17 cellular contexts compared by ENCODE assay signal in genomic region chr7:102897211-102897621, GRCh38. TPM values are rescaled to one million over a fixed set of nuclear protein-coding genes. Genes with fewer than 3 reads are reported as not detected.
DNase-seq lines count a peak whose midpoint lies in the region; ATAC-seq, FAIRE-seq and TF ChIP-seq lines count a peak whose summit lies in the region.
"Had no signal": no experiment of that assay in that cellular context is flagged by ENCODE, and none has a peak within 500 bp of the region (broad histone marks: within the 10 kb centered on the region; RNA-seq: fewer than 3 reads in every experiment).

No MANE protein-coding gene starts in this region.

- H3K4me3 ChIP-seq in thoracic aorta: no peak overlapping the region
- H3K4me3 ChIP-seq: BLaER1, GM23338 had no signal

- H3K9me3 ChIP-seq in thoracic aorta: no peaks in the 10 kb centered on the region
- H3K9me3 ChIP-seq: BLaER1 had no signal

- FAIRE-seq in endometrium (lab: Jason Lieb, UNC): peak; percentile 93

- no peaks in the 10 kb centered on the region for H3K36me3 ChIP-seq in thoracic aorta
- H3K36me3 ChIP-seq: BLaER1 had no signal

- H3K27me3 ChIP-seq in thoracic aorta (replicated peaks; ENCODE audit: insufficient read depth): no peaks in the 10 kb centered on the region
- H3K27me3 ChIP-seq: BLaER1 had no signal

- H3K4me1 ChIP-seq in thoracic aorta (ENCODE audit: control insufficient read depth in 1 of 2, low read depth in 2 of 2): peaks cover 45 to 68% of the 10 kb centered on the region in 2 donors

- H3K27ac ChIP-seq in thoracic aorta: peak overlapping the region; percentile 50 to 76
- H3K27ac ChIP-seq: 22Rv1, BLaER1 had no signal

- ATAC-seq in SK-N-SH treated with all-trans-retinoic acid at 6 μM for 48 hours: peak; percentile 19
- no peak for ATAC-seq in thoracic aorta (ENCODE audit: insufficient number of reproducible peaks, low FRiP score, low read depth)
- ATAC-seq: GM23338, Panc1, Right ventricle myocardium inferior had no signal

- DNase-seq in NCI-H1092 treated with DMSO at 0.1 percent for 48 hours (lab: John Stamatoyannopoulos, UW) (peak; percentile 80), NCI-H1092 (lab: John Stamatoyannopoulos, UW) (no peak), thoracic aorta (ENCODE audit: low spot score) (no peak), T-helper 9 cell (no peak)
- DNase-seq in activated CD4-positive, alpha-beta T cell treated with anti-CD3 and anti-CD28 coated beads for 48 hours: no peak
- no peak for DNase-seq in effector CD4-positive, alpha-beta T cell
- DNase-seq: CD8-positive, alpha-beta memory T cell; GF-D8; NCI-H187; NCI-H69 had no signal

- no peak for TF ChIP-seq CTCF in thoracic aorta (IDR thresholded peaks at IDR 0.05)

TF ChIP-seq in SK-N-SH treated with all-trans-retinoic acid at 6 μM for 48 hours, 23 proteins besides CTCF, POLR2A, EP300 and RAD21:
- TF ChIP-seq BACH2 (CRISPR knock-in tag; IDR thresholded peaks at IDR 0.05; ENCODE audit: borderline replicate concordance): no peak
- TF ChIP-seq ZNF565 (CRISPR knock-in tag; conservative IDR thresholded peaks at IDR 0.05; ENCODE audit: low read depth): no peak
- TF ChIP-seq CSDC2 (CRISPR knock-in tag; IDR thresholded peaks at IDR 0.05): no peak; the same call in 1 of the 2 replicates
- TF ChIP-seq PPARA (CRISPR knock-in tag; IDR thresholded peaks at IDR 0.05; ENCODE audit: borderline replicate concordance): no peak
- no peak for TF ChIP-seq ESRRG (CRISPR knock-in tag; IDR thresholded peaks at IDR 0.05)
- TF ChIP-seq CSRNP3 (CRISPR knock-in tag; IDR thresholded peaks at IDR 0.05): peak; percentile 44; the same call in 1 of the 2 replicates
- TF ChIP-seq TOX (CRISPR knock-in tag; IDR thresholded peaks at IDR 0.05; ENCODE audit: borderline replicate concordance): no peak
- TF ChIP-seq ZNF8 (CRISPR knock-in tag; IDR thresholded peaks at IDR 0.05): no peak
- TF ChIP-seq SNAI2 (CRISPR knock-in tag; IDR thresholded peaks at IDR 0.05): 0 out of 2 replicates have a peak, but pooled peaks have one; percentile 36
- TF ChIP-seq OSR1 (CRISPR knock-in tag; IDR thresholded peaks at IDR 0.05): no peak
- peak; percentile 84 for TF ChIP-seq TSHZ2 (CRISPR knock-in tag; IDR thresholded peaks at IDR 0.05)
- TF ChIP-seq ISL1 (CRISPR knock-in tag; IDR thresholded peaks at IDR 0.05): peak; percentile 77
- TF ChIP-seq ZC3H10 (CRISPR knock-in tag; IDR thresholded peaks at IDR 0.05): no peak
- no peak for TF ChIP-seq ZFP30 (CRISPR knock-in tag; IDR thresholded peaks at IDR 0.05)
- TF ChIP-seq GLIS3 (CRISPR knock-in tag; IDR thresholded peaks at IDR 0.05): no peak
- no peak; the same call in 1 of the 2 replicates for TF ChIP-seq ZFP3 (CRISPR knock-in tag; IDR thresholded peaks at IDR 0.05)
- TF ChIP-seq PATZ1 (CRISPR knock-in tag; IDR thresholded peaks at IDR 0.05; ENCODE audit: borderline replicate concordance): no peak
- peak; percentile 79 for TF ChIP-seq TCF4 (CRISPR knock-in tag; IDR thresholded peaks at IDR 0.05; ENCODE audit: borderline replicate concordance)
- TF ChIP-seq ARNTL (CRISPR knock-in tag; IDR thresholded peaks at IDR 0.05; ENCODE audit: borderline replicate concordance, low read depth): no peak
- TF ChIP-seq POU6F1 (CRISPR knock-in tag; IDR thresholded peaks at IDR 0.05; ENCODE audit: borderline replicate concordance, low read depth): no peak; the same call in 1 of the 2 replicates
- no peak for TF ChIP-seq RARB (CRISPR knock-in tag; IDR thresholded peaks at IDR 0.05)
- no peak for TF ChIP-seq ZNF70 (CRISPR knock-in tag; IDR thresholded peaks at IDR 0.05)
- no peak for TF ChIP-seq CREB5 (CRISPR knock-in tag; IDR thresholded peaks at IDR 0.05; ENCODE audit: low read depth)

RNA-seq across cellular contexts. Expression of gene LRRC17, which starts 15.6 kb away (rescaled TPM):
- 10 to 100 TPM; 22.3 to 24.6 TPM for total RNA-seq in thoracic aorta
- total RNA-seq: CD8-positive, alpha-beta memory T cell had no signal
